Comparison of ENCODE assay signal across 1 cellular context in the genomic region with DNA sequence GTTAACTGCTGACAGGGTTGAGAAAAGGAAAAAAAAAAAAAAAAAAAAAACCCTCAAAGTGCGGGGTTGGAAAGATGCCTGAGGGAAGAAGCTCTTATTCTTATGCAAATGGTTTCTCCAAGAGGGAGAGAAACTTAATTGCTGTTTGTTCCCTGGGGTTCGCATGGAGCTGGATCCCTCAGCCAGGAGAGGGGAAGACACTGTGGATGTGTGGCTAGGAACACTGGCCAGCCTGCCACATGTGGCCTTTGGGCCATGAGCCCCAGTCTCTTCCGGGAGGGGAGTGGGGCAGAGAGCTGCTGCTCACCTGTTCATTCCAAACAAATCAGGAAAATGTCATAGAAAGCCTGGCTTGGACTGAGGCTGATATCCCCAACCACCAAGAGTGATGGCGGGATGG.
A peak's percentile ranks its signal among the peaks of the same experiment; 100 is the strongest.
TF ChIP-seq lines count a peak whose summit lies in the region.

No MANE protein-coding gene starts in this region.

TF ChIP-seq in WTC11, 78 proteins besides CTCF, POLR2A, EP300 and RAD21 (continued from another document and continues in another):
- TF ChIP-seq, protein P1, sequence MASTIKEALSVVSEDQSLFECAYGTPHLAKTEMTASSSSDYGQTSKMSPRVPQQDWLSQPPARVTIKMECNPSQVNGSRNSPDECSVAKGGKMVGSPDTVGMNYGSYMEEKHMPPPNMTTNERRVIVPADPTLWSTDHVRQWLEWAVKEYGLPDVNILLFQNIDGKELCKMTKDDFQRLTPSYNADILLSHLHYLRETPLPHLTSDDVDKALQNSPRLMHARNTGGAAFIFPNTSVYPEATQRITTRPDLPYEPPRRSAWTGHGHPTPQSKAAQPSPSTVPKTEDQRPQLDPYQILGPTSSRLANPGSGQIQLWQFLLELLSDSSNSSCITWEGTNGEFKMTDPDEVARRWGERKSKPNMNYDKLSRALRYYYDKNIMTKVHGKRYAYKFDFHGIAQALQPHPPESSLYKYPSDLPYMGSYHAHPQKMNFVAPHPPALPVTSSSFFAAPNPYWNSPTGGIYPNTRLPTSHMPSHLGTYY (CRISPR knock-in tag; IDR thresholded peaks at IDR 0.05), result peak; percentile 83; the same call in 1 of the 2 replicates
- TF ChIP-seq NFYB (CRISPR knock-in tag; conservative IDR thresholded peaks at IDR 0.05; ENCODE audit: low read depth) (no peak), EMX1 (CRISPR knock-in tag; IDR thresholded peaks at IDR 0.05) (peak; percentile 73), SMAD3 (CRISPR knock-in tag; IDR thresholded peaks at IDR 0.05; ENCODE audit: borderline replicate concordance) (no peak), ZNF423 (CRISPR knock-in tag; IDR thresholded peaks at IDR 0.05) (0 out of 2 replicates have a peak, but pooled peaks have one; percentile 10), ZNF317 (CRISPR knock-in tag; IDR thresholded peaks at IDR 0.05; ENCODE audit: borderline replicate concordance, low read depth) (no peak), SP1 (CRISPR knock-in tag; conservative IDR thresholded peaks at IDR 0.05) (no peak), FOXJ3 (CRISPR knock-in tag; IDR thresholded peaks at IDR 0.05; ENCODE audit: borderline replicate concordance) (no peak), MXD4 (CRISPR knock-in tag; IDR thresholded peaks at IDR 0.05; ENCODE audit: borderline replicate concordance) (no peak), ZNF263 (CRISPR knock-in tag; IDR thresholded peaks at IDR 0.05; ENCODE audit: low read depth) (no peak), NFE2L1 (CRISPR knock-in tag; IDR thresholded peaks at IDR 0.05) (no peak), CBFB (CRISPR knock-in tag; IDR thresholded peaks at IDR 0.05; ENCODE audit: low read depth) (no peak), NR3C1 (CRISPR knock-in tag; conservative IDR thresholded peaks at IDR 0.05; ENCODE audit: low read depth) (no peak), ZBTB21 (CRISPR knock-in tag; IDR thresholded peaks at IDR 0.05; ENCODE audit: borderline replicate concordance) (peak; percentile 72), ATF1 (CRISPR knock-in tag; IDR thresholded peaks at IDR 0.05) (no peak), ELF4 (CRISPR knock-in tag; IDR thresholded peaks at IDR 0.05; ENCODE audit: low read depth) (no peak)
- TF ChIP-seq, protein P2, sequence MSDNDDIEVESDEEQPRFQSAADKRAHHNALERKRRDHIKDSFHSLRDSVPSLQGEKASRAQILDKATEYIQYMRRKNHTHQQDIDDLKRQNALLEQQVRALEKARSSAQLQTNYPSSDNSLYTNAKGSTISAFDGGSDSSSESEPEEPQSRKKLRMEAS (CRISPR knock-in tag; IDR thresholded peaks at IDR 0.05), result no peak
- TF ChIP-seq, protein P3, sequence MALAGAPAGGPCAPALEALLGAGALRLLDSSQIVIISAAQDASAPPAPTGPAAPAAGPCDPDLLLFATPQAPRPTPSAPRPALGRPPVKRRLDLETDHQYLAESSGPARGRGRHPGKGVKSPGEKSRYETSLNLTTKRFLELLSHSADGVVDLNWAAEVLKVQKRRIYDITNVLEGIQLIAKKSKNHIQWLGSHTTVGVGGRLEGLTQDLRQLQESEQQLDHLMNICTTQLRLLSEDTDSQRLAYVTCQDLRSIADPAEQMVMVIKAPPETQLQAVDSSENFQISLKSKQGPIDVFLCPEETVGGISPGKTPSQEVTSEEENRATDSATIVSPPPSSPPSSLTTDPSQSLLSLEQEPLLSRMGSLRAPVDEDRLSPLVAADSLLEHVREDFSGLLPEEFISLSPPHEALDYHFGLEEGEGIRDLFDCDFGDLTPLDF (CRISPR knock-in tag; IDR thresholded peaks at IDR 0.05), result no peak
- TF ChIP-seq, protein P4, sequence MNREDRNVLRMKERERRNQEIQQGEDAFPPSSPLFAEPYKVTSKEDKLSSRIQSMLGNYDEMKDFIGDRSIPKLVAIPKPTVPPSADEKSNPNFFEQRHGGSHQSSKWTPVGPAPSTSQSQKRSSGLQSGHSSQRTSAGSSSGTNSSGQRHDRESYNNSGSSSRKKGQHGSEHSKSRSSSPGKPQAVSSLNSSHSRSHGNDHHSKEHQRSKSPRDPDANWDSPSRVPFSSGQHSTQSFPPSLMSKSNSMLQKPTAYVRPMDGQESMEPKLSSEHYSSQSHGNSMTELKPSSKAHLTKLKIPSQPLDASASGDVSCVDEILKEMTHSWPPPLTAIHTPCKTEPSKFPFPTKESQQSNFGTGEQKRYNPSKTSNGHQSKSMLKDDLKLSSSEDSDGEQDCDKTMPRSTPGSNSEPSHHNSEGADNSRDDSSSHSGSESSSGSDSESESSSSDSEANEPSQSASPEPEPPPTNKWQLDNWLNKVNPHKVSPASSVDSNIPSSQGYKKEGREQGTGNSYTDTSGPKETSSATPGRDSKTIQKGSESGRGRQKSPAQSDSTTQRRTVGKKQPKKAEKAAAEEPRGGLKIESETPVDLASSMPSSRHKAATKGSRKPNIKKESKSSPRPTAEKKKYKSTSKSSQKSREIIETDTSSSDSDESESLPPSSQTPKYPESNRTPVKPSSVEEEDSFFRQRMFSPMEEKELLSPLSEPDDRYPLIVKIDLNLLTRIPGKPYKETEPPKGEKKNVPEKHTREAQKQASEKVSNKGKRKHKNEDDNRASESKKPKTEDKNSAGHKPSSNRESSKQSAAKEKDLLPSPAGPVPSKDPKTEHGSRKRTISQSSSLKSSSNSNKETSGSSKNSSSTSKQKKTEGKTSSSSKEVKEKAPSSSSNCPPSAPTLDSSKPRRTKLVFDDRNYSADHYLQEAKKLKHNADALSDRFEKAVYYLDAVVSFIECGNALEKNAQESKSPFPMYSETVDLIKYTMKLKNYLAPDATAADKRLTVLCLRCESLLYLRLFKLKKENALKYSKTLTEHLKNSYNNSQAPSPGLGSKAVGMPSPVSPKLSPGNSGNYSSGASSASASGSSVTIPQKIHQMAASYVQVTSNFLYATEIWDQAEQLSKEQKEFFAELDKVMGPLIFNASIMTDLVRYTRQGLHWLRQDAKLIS (CRISPR knock-in tag; IDR thresholded peaks at IDR 0.05; ENCODE audit: borderline replicate concordance), result no peak
- TF ChIP-seq, protein P5, sequence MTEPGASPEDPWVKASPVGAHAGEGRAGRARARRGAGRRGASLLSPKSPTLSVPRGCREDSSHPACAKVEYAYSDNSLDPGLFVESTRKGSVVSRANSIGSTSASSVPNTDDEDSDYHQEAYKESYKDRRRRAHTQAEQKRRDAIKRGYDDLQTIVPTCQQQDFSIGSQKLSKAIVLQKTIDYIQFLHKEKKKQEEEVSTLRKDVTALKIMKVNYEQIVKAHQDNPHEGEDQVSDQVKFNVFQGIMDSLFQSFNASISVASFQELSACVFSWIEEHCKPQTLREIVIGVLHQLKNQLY (CRISPR knock-in tag; IDR thresholded peaks at IDR 0.05), result no peak
- TF ChIP-seq, protein P6, sequence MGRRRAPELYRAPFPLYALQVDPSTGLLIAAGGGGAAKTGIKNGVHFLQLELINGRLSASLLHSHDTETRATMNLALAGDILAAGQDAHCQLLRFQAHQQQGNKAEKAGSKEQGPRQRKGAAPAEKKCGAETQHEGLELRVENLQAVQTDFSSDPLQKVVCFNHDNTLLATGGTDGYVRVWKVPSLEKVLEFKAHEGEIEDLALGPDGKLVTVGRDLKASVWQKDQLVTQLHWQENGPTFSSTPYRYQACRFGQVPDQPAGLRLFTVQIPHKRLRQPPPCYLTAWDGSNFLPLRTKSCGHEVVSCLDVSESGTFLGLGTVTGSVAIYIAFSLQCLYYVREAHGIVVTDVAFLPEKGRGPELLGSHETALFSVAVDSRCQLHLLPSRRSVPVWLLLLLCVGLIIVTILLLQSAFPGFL (CRISPR knock-in tag; IDR thresholded peaks at IDR 0.05; ENCODE audit: borderline replicate concordance), result no peak
- TF ChIP-seq, protein P7, sequence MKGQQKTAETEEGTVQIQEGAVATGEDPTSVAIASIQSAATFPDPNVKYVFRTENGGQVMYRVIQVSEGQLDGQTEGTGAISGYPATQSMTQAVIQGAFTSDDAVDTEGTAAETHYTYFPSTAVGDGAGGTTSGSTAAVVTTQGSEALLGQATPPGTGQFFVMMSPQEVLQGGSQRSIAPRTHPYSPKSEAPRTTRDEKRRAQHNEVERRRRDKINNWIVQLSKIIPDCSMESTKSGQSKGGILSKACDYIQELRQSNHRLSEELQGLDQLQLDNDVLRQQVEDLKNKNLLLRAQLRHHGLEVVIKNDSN (CRISPR knock-in tag; IDR thresholded peaks at IDR 0.05), result no peak
- TF ChIP-seq, protein P8, sequence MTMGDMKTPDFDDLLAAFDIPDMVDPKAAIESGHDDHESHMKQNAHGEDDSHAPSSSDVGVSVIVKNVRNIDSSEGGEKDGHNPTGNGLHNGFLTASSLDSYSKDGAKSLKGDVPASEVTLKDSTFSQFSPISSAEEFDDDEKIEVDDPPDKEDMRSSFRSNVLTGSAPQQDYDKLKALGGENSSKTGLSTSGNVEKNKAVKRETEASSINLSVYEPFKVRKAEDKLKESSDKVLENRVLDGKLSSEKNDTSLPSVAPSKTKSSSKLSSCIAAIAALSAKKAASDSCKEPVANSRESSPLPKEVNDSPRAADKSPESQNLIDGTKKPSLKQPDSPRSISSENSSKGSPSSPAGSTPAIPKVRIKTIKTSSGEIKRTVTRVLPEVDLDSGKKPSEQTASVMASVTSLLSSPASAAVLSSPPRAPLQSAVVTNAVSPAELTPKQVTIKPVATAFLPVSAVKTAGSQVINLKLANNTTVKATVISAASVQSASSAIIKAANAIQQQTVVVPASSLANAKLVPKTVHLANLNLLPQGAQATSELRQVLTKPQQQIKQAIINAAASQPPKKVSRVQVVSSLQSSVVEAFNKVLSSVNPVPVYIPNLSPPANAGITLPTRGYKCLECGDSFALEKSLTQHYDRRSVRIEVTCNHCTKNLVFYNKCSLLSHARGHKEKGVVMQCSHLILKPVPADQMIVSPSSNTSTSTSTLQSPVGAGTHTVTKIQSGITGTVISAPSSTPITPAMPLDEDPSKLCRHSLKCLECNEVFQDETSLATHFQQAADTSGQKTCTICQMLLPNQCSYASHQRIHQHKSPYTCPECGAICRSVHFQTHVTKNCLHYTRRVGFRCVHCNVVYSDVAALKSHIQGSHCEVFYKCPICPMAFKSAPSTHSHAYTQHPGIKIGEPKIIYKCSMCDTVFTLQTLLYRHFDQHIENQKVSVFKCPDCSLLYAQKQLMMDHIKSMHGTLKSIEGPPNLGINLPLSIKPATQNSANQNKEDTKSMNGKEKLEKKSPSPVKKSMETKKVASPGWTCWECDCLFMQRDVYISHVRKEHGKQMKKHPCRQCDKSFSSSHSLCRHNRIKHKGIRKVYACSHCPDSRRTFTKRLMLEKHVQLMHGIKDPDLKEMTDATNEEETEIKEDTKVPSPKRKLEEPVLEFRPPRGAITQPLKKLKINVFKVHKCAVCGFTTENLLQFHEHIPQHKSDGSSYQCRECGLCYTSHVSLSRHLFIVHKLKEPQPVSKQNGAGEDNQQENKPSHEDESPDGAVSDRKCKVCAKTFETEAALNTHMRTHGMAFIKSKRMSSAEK (CRISPR knock-in tag; IDR thresholded peaks at IDR 0.05; ENCODE audit: borderline replicate concordance), result no peak
- TF ChIP-seq, protein P9, sequence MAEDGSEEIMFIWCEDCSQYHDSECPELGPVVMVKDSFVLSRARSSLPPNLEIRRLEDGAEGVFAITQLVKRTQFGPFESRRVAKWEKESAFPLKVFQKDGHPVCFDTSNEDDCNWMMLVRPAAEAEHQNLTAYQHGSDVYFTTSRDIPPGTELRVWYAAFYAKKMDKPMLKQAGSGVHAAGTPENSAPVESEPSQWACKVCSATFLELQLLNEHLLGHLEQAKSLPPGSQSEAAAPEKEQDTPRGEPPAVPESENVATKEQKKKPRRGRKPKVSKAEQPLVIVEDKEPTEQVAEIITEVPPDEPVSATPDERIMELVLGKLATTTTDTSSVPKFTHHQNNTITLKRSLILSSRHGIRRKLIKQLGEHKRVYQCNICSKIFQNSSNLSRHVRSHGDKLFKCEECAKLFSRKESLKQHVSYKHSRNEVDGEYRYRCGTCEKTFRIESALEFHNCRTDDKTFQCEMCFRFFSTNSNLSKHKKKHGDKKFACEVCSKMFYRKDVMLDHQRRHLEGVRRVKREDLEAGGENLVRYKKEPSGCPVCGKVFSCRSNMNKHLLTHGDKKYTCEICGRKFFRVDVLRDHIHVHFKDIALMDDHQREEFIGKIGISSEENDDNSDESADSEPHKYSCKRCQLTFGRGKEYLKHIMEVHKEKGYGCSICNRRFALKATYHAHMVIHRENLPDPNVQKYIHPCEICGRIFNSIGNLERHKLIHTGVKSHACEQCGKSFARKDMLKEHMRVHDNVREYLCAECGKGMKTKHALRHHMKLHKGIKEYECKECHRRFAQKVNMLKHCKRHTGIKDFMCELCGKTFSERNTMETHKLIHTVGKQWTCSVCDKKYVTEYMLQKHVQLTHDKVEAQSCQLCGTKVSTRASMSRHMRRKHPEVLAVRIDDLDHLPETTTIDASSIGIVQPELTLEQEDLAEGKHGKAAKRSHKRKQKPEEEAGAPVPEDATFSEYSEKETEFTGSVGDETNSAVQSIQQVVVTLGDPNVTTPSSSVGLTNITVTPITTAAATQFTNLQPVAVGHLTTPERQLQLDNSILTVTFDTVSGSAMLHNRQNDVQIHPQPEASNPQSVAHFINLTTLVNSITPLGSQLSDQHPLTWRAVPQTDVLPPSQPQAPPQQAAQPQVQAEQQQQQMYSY (CRISPR knock-in tag; IDR thresholded peaks at IDR 0.05), result no peak
- TF ChIP-seq, protein P10, sequence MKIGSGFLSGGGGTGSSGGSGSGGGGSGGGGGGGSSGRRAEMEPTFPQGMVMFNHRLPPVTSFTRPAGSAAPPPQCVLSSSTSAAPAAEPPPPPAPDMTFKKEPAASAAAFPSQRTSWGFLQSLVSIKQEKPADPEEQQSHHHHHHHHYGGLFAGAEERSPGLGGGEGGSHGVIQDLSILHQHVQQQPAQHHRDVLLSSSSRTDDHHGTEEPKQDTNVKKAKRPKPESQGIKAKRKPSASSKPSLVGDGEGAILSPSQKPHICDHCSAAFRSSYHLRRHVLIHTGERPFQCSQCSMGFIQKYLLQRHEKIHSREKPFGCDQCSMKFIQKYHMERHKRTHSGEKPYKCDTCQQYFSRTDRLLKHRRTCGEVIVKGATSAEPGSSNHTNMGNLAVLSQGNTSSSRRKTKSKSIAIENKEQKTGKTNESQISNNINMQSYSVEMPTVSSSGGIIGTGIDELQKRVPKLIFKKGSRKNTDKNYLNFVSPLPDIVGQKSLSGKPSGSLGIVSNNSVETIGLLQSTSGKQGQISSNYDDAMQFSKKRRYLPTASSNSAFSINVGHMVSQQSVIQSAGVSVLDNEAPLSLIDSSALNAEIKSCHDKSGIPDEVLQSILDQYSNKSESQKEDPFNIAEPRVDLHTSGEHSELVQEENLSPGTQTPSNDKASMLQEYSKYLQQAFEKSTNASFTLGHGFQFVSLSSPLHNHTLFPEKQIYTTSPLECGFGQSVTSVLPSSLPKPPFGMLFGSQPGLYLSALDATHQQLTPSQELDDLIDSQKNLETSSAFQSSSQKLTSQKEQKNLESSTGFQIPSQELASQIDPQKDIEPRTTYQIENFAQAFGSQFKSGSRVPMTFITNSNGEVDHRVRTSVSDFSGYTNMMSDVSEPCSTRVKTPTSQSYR (CRISPR knock-in tag; IDR thresholded peaks at IDR 0.05), result no peak
- TF ChIP-seq, protein P11, sequence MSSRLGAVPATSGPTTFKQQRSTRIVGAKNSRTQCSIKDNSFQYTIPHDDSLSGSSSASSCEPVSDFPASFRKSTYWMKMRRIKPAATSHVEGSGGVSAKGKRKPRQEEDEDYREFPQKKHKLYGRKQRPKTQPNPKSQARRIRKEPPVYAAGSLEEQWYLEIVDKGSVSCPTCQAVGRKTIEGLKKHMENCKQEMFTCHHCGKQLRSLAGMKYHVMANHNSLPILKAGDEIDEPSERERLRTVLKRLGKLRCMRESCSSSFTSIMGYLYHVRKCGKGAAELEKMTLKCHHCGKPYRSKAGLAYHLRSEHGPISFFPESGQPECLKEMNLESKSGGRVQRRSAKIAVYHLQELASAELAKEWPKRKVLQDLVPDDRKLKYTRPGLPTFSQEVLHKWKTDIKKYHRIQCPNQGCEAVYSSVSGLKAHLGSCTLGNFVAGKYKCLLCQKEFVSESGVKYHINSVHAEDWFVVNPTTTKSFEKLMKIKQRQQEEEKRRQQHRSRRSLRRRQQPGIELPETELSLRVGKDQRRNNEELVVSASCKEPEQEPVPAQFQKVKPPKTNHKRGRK (CRISPR knock-in tag; IDR thresholded peaks at IDR 0.05; ENCODE audit: borderline replicate concordance), result no peak
